ENCODE assay signal across 10 cellular contexts in genomic region chr10:131148270-131148669, GRCh38.
"Had no signal": no experiment of that assay in that cellular context is flagged by ENCODE, and none has a peak within 500 bp of the region (broad histone marks: within the 10 kb centered on the region; RNA-seq: fewer than 3 reads in every experiment).

No MANE protein-coding gene starts in this region.

- H3K4me3 ChIP-seq: GM23248, K562 had no signal

- H3K9ac ChIP-seq: GM23248 had no signal

- DNase-seq: GM23248, GOT3, H9, HCEC 1CT, HFFc6, Kasumi-1, KG1 had no signal

- ATAC-seq: K562 had no signal

- FAIRE-seq: H54, HTR-8/SVneo, K562 had no signal

- H3K27ac ChIP-seq: GM23248 had no signal

- H2AFZ ChIP-seq: GM23248 had no signal
